In genomic region chr9:121895836-121896544, GRCh38 we compare ENCODE assay signal across 10 cellular contexts.
DNase-seq lines count a peak whose midpoint lies in the region; ATAC-seq and TF ChIP-seq lines count a peak whose summit lies in the region.
"Had no signal": no experiment of that assay in that cellular context is flagged by ENCODE, and none has a peak within 500 bp of the region (broad histone marks: within the 10 kb centered on the region; RNA-seq: fewer than 3 reads in every experiment).

No MANE protein-coding gene starts in this region.

- peaks cover 4% of the 10 kb centered on the region for H3K4me1 Mint-ChIP-seq in GM23338

- peak; percentile 57 for ATAC-seq in GM23338
- peak; percentile 27 to 63 (median 47) for ATAC-seq in psoas muscle
- ATAC-seq in left lung: no peak

- no peak overlapping the region for H3K27ac ChIP-seq in GM23338 (ENCODE audit: low read depth)
- peak overlapping the region; percentile 41 for H3K27ac ChIP-seq in psoas muscle
- H3K27ac ChIP-seq in left lung: no peak overlapping the region
- H3K27ac ChIP-seq: epithelial cell of prostate had no signal

- H3K4me3 ChIP-seq in GM23338: no peak overlapping the region
- no peak overlapping the region for H3K4me3 ChIP-seq in psoas muscle
- no peak overlapping the region for H3K4me3 ChIP-seq in left lung

- TF ChIP-seq CTCF in GM23338 (conservative IDR thresholded peaks at IDR 0.05; ENCODE audit: low read depth in 2 of 2) (no peak), psoas muscle (IDR thresholded peaks at IDR 0.05) (no peak), left lung (IDR thresholded peaks at IDR 0.05) (no peak)

- peak overlapping the region; percentile 38; the same call in 1 of the 2 replicates for H2AFZ ChIP-seq in GM23338

- DNase-seq in GM23338 (ENCODE audit: low spot score) (peak; percentile 32), RKO (ENCODE audit: low spot score) (peak; percentile 27), fibroblast of gingiva (ENCODE audit: low read depth) (peak; percentile 25), psoas muscle (no peak), left lung (no peak)
- DNase-seq in stimulated activated CD4-positive, alpha-beta T cell treated with anti-CD3 and anti-CD28 coated beads, Interleukin-2, amount 100 ng/mL, for 48 hours: no peak
- no peak for DNase-seq in stimulated activated CD4-positive, alpha-beta T cell treated with anti-CD3 and anti-CD28 coated beads, Interleukin-12 subunit alpha, Interleukin-12 subunit beta, amount 100 ng/mL, for 4 hours
- DNase-seq: activated T-cell treated with anti-CD3 and anti-CD28 coated beads, Interleukin-2, amount 50 U/mL, for 24 hours; SW 1271 had no signal

- H3K4me2 ChIP-seq in GM23338: no peak overlapping the region

- peaks cover 7% of the 10 kb centered on the region for H3K9me3 Mint-ChIP-seq in GM23338

- WGBS in psoas muscle, 3 donors: 37 to 55% (median 40%) methylated on average over 12 of the region's 12 CpGs

- no peak overlapping the region for H3K4me3 Mint-ChIP-seq in GM23338
- H3K4me3 Mint-ChIP-seq: activated T-cell treated with anti-CD3 and anti-CD28 coated beads, Interleukin-2, amount 50 U/mL, for 24 hours had no signal

- H3K36me3 ChIP-seq in GM23338 (ENCODE audit: insufficient read depth): no peaks in the 10 kb centered on the region
- H3K36me3 ChIP-seq in psoas muscle (ENCODE audit: insufficient read depth in 1 of 2, low read depth in 1 of 2): no peaks in the 10 kb centered on the region
- no peaks in the 10 kb centered on the region for H3K36me3 ChIP-seq in left lung

- peaks cover 5% of the 10 kb centered on the region; the same call in 1 of the 2 replicates for H3F3A ChIP-seq in GM23338 (replicated peaks; ENCODE audit: low read depth)

- no peaks in the 10 kb centered on the region for H3K36me3 Mint-ChIP-seq in GM23338 (ENCODE audit: low read depth)

- H4K20me1 ChIP-seq in GM23338 (replicated peaks; ENCODE audit: insufficient read depth): no peaks in the 10 kb centered on the region

- intact Hi-C loops in psoas muscle (cut with DNase I): loop anchor here in 1 of 2 donors (5.0 kb wide), 1 partner anchor 86 kb away; no protein-coding TSS in a partner anchor
- intact Hi-C loops in left lung (cut with DNase I): no loop called here

- no peaks in the 10 kb centered on the region for H3K9me2 ChIP-seq in GM23338 (ENCODE audit: insufficient read depth)

- no peaks in the 10 kb centered on the region for H3K79me2 ChIP-seq in GM23338 (replicated peaks; ENCODE audit: insufficient read depth)

- peaks cover 7% of the 10 kb centered on the region for H3K27me3 Mint-ChIP-seq in GM23338 (ENCODE audit: insufficient read depth, low read depth, poor library complexity)
- H3K27me3 Mint-ChIP-seq: activated T-cell treated with anti-CD3 and anti-CD28 coated beads, Interleukin-2, amount 50 U/mL, for 24 hours had no signal

- no peaks in the 10 kb centered on the region for H3K4me1 ChIP-seq in GM23338 (ENCODE audit: insufficient read depth)
- peaks cover 9% of the 10 kb centered on the region for H3K4me1 ChIP-seq in psoas muscle
- no peaks in the 10 kb centered on the region for H3K4me1 ChIP-seq in left lung

- H3K27ac Mint-ChIP-seq in GM23338: no peak overlapping the region
- H3K27ac Mint-ChIP-seq: activated T-cell treated with anti-CD3 and anti-CD28 coated beads, Interleukin-2, amount 50 U/mL, for 24 hours had no signal

- H3K27me3 ChIP-seq in GM23338 (ENCODE audit: insufficient read depth) (no peaks in the 10 kb centered on the region), psoas muscle (ENCODE audit: insufficient read depth in 3 of 3, low read length in 2 of 3) (no peaks in the 10 kb centered on the region), left lung (no peaks in the 10 kb centered on the region)

- no peaks in the 10 kb centered on the region for H3K9me3 ChIP-seq in psoas muscle
- peaks cover 0 to 6% of the 10 kb centered on the region in 2 donors for H3K9me3 ChIP-seq in left lung

TF ChIP-seq in GM23338, 12 proteins besides CTCF, POLR2A, EP300 and RAD21 (continues in another document):
- TF ChIP-seq EZH2 (IDR thresholded peaks at IDR 0.05; ENCODE audit: low read depth, unreplicated experiment) (no peak), NANOG (IDR thresholded peaks at IDR 0.05; ENCODE audit: borderline replicate concordance) (no peak), STAT1 (IDR thresholded peaks at IDR 0.05; ENCODE audit: unreplicated experiment) (no peak), EZH2phosphoT487 (IDR thresholded peaks at IDR 0.05; ENCODE audit: unreplicated experiment) (no peak), ETS1 (IDR thresholded peaks at IDR 0.05) (no peak), ZNF331 (CRISPR knock-in tag; IDR thresholded peaks at IDR 0.05; ENCODE audit: low read depth) (no peak), JUNB (IDR thresholded peaks at IDR 0.05; ENCODE audit: unreplicated experiment) (no peak), POLR2AphosphoS5 (IDR thresholded peaks at IDR 0.05; ENCODE audit: low read depth) (no peak), ZNF114 (CRISPR knock-in tag; IDR thresholded peaks at IDR 0.05) (no peak), REST (IDR thresholded peaks at IDR 0.05; ENCODE audit: unreplicated experiment) (no peak)

Comparison
In these comparisons a context has a peak if more than half of its experiments do, and no peak if none do; other contexts are left out.
1. DNase-seq: peak in GM23338 (single experiment), RKO (single experiment) and fibroblast of gingiva (single experiment); none in psoas muscle (0 of 2), stimulated activated CD4-positive, alpha-beta T cell treated with anti-CD3 and anti-CD28 coated beads, Interleukin-2, amount 100 ng/mL, for 48 hours (0 of 2), stimulated activated CD4-positive, alpha-beta T cell treated with anti-CD3 and anti-CD28 coated beads, Interleukin-12 subunit alpha, Interleukin-12 subunit beta, amount 100 ng/mL, for 4 hours (single experiment) and left lung (0 of 2).